Comparison of ENCODE assay signal across 8 cellular contexts in the genomic region with DNA sequence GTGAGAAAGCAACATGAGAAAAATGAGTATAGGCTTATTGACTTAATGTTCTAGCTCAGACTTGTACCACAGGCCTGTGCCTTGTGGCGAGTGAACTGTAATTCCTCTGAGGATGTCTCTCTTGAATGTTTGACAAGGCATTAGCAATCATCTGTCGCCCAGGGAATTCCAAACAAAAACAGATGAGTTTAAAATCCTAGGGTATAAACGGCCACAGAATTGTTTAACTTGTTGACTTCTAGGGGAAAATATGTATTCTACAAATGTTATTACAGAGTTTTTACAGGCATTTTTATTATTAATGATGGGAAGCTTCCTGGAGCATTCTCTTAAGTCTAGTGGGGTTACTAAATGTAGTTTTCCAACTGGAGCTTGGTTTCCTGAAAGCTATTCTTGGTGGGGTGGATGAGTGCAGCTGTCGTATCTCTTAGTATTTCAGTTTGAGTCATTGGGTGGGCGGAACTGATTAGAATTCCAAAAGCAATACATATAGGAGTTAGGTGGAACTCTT. TPM values are rescaled to one million over a fixed set of nuclear protein-coding genes. Genes with fewer than 3 reads are reported as not detected.
DNase-seq lines count a peak whose midpoint lies in the region; ATAC-seq and TF ChIP-seq lines count a peak whose summit lies in the region.

No MANE protein-coding gene starts in this region.

- DNase-seq in DMS 273 treated with DMSO at 0.1 percent for 48 hours (lab: John Stamatoyannopoulos, UW) (peak; percentile 12), RPMI7951 (ENCODE audit: low read depth) (peak; percentile 68), fibroblast of mammary gland (ENCODE audit: low read depth) (peak; percentile 83), psoas muscle (no peak), Karpas-422 (no peak), NCI-H2081 treated with DMSO at 0.1 percent for 48 hours (lab: John Stamatoyannopoulos, UW) (no peak)

- peak; percentile 68 to 76 (median 76) for ATAC-seq in psoas muscle
- ATAC-seq in HG02678 (IDR thresholded peaks at IDR 0.05; ENCODE audit: unreplicated experiment) = no peak
- no peak for ATAC-seq in HG02759 (IDR thresholded peaks at IDR 0.05; ENCODE audit: unreplicated experiment)

- H3K4me3 ChIP-seq in fibroblast of mammary gland (ENCODE audit: control insufficient read depth, low read depth, low read length) (no peak overlapping the region), psoas muscle (peak overlapping the region; percentile 13), Karpas-422 (ENCODE audit: low read length) (no peak overlapping the region)

- intact Hi-C loops in psoas muscle (cut with DNase I) = loop anchor here (2.0 to 5.0 kb wide), 3 partner anchors 16 to 50 kb away; a partner anchor contains a TSS

- TF ChIP-seq CTCF in fibroblast of mammary gland (conservative IDR thresholded peaks at IDR 0.05; ENCODE audit: control insufficient read depth, insufficient read depth, low read depth, low read length) (no peak), psoas muscle (IDR thresholded peaks at IDR 0.05) (no peak)

- peak overlapping the region; percentile 90 for H3K27ac ChIP-seq in psoas muscle
- no peak overlapping the region for H3K27ac ChIP-seq in Karpas-422 (ENCODE audit: low read length)

- H3K79me2 ChIP-seq in Karpas-422 (ENCODE audit: low read length) = no peaks in the 10 kb centered on the region

- no peaks in the 10 kb centered on the region for H4K20me1 ChIP-seq in Karpas-422 (ENCODE audit: insufficient read depth, low read depth, low read length)

- no peak overlapping the region for H3K9ac ChIP-seq in Karpas-422 (ENCODE audit: low read length)

- H3K27me3 ChIP-seq in psoas muscle (ENCODE audit: insufficient read depth in 3 of 3, low read length in 2 of 3) (no peaks in the 10 kb centered on the region), Karpas-422 (ENCODE audit: low read length) (no peaks in the 10 kb centered on the region)

- no peaks in the 10 kb centered on the region for H3K9me2 ChIP-seq in Karpas-422 (replicated peaks; ENCODE audit: insufficient read depth, low read length)

- H3K4me1 ChIP-seq in psoas muscle (peaks cover 84% of the 10 kb centered on the region), Karpas-422 (ENCODE audit: low read length) (no peaks in the 10 kb centered on the region)

- H3K9me3 ChIP-seq in psoas muscle (no peaks in the 10 kb centered on the region), Karpas-422 (ENCODE audit: low read length) (no peaks in the 10 kb centered on the region)

- 1 to 9% (median 5%) methylated on average over 5 of the region's 5 CpGs for WGBS in psoas muscle, 3 donors

- no peak overlapping the region for H3K4me2 ChIP-seq in Karpas-422 (ENCODE audit: low read depth, low read length, poor library complexity, severe bottlenecking)

- H3K36me3 ChIP-seq in psoas muscle (ENCODE audit: insufficient read depth in 1 of 2, low read depth in 1 of 2) (no peaks in the 10 kb centered on the region), Karpas-422 (ENCODE audit: insufficient read depth, low read length) (no peaks in the 10 kb centered on the region)

- no peak overlapping the region for H2AFZ ChIP-seq in Karpas-422 (ENCODE audit: low read length)

RNA-seq across cellular contexts. Expression of a gene that starts 40.6 kb away (rescaled TPM):
- total RNA-seq in RPMI7951 (2014; rRNA removed; shearing (Covaris generic)) = 16.1 and 16.9 TPM in 2 replicates
- 10 to 100 TPM; 34.0 to 43.5 (median 37.3) TPM for total RNA-seq in psoas muscle
- 10 to 100 TPM; 28.8 to 30.3 (median 28.8) TPM for polyA plus RNA-seq in psoas muscle
- 0.41 TPM in 1 of 2 replicates, not detected in the other for total RNA-seq in Karpas-422 (2014; rRNA removed; shearing (Covaris generic); ENCODE audit: low replicate concordance)

Comparison
In these comparisons a context has a peak if more than half of its experiments do, and no peak if none do; other contexts are left out.
1. DNase-seq: peak in DMS 273 treated with DMSO at 0.1 percent for 48 hours (single experiment), RPMI7951 (single experiment) and fibroblast of mammary gland (single experiment); none in psoas muscle (0 of 2), Karpas-422 (single experiment) and NCI-H2081 treated with DMSO at 0.1 percent for 48 hours (single experiment).
2. ATAC-seq: peak in psoas muscle (4 of 4); none in HG02678 (single experiment) and HG02759 (single experiment).
3. RNA of a gene that starts 40.6 kb away (total RNA-seq): 34.0 to 43.5 TPM in psoas muscle and 16.1 to 16.9 TPM in RPMI7951; 0.41 TPM in Karpas-422; every median in the first group is over 10 times any median in the second.